In the genomic region with DNA sequence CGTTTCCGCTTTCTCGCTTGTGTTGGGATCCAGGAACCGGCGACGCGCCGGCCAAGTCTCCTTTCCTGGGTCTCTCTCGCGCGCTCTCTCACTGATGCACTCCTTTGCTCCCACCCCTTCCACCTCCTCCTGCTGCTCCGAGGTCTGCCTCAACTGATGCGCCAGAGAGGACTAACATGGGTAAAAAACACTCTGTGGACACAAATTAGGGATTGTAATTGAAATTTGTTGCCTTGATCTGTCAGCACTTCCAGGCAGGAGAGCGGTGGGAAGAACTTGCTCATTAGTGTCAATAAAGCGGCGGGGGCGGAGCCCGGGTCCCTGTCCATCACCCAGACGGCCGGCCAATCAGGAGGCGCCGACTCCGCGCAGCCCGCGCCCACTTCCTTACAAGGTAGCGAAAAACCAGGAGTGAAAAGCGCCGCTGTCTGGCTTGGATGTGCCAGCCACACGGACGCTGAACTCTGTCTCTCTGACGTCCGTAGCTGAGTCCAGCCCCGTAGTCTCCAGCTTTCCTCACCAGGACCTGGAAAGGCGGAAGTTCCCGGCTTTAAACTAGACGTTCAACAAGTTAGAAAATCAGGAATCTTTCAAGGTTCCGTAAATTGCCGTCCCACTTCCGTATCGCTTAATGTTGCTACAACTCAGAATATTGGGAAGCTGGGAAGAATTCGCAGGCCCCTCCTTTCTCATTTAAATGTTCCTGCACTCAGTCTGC, we compare ENCODE assay signal across 8 cellular contexts. TPM values are rescaled to one million over a fixed set of nuclear protein-coding genes. Genes with fewer than 3 reads are reported as not detected.
DNase-seq lines count a peak whose midpoint lies in the region; ATAC-seq and TF ChIP-seq lines count a peak whose summit lies in the region.

A gene (minus strand): TSS at position 267 of the 718 bp plus-strand sequence. CDS start 417 bp downstream, outside the sequence.

- H3K4me3 ChIP-seq in testis: peak within 1 kb of the TSS; percentile 44 to 52

- H3K27ac ChIP-seq in epithelial cell of prostate (no peak within 1 kb of the TSS), testis (peak within 1 kb of the TSS in 1 of 2 donors; percentile 54)

- no peaks in the 10 kb centered on the region for H3K36me3 ChIP-seq in testis (ENCODE audit: low read depth, missing control alignments)

- H3K36me3 Mint-ChIP-seq in activated T-cell treated with anti-CD3 and anti-CD28 coated beads, Interleukin-2, amount 50 U/mL, for 24 hours (ENCODE audit: low read depth): peaks cover 3% of the 10 kb centered on the region
- peaks cover 2% of the 10 kb centered on the region for H3K36me3 Mint-ChIP-seq in memory B cell

- in situ Hi-C loops in SK-MEL-5 (cut with HindIII; ENCODE audit: low pct_unique_long_range_greater_than_20kb, low sequenced_read_pairs): no loop called here

- H3K9me3 Mint-ChIP-seq in activated T-cell treated with anti-CD3 and anti-CD28 coated beads, Interleukin-2, amount 50 U/mL, for 24 hours: peaks cover 5% of the 10 kb centered on the region
- H3K9me3 Mint-ChIP-seq in memory B cell: no peaks in the 10 kb centered on the region

- intact Hi-C loops in testis (cut with DNase I; ENCODE audit: low total_unique reads): no loop called here

- ATAC-seq in memory B cell (ENCODE audit: low read depth): no peak

- peak within 1 kb of the TSS; percentile 68 for H3K27ac Mint-ChIP-seq in activated T-cell treated with anti-CD3 and anti-CD28 coated beads, Interleukin-2, amount 50 U/mL, for 24 hours
- no peak within 1 kb of the TSS for H3K27ac Mint-ChIP-seq in memory B cell

- H3K27me3 ChIP-seq in testis: peaks cover 9% of the 10 kb centered on the region

- TF ChIP-seq POLR2A in testis (IDR thresholded peaks at IDR 0.05): no peak

- no peaks in the 10 kb centered on the region for H3K4me1 ChIP-seq in testis

- H3K4me3 Mint-ChIP-seq in activated T-cell treated with anti-CD3 and anti-CD28 coated beads, Interleukin-2, amount 50 U/mL, for 24 hours: peak within 1 kb of the TSS; percentile 61
- H3K4me3 Mint-ChIP-seq in memory B cell: peak within 1 kb of the TSS; percentile 37

- no peak for TF ChIP-seq CTCF in testis (IDR thresholded peaks at IDR 0.05)

- DNase-seq in activated T-cell treated with anti-CD3 and anti-CD28 coated beads, Interleukin-2, amount 50 U/mL, for 24 hours: peak; percentile 30
- DNase-seq in activated T-cell treated with anti-CD3 and anti-CD28 coated beads for 4 hours (no peak), SK-MEL-5 (ENCODE audit: low read depth, low spot score) (peak; percentile 96), epithelial cell of prostate (ENCODE audit: low read depth, low spot score) (peak; percentile 40), memory B cell (ENCODE audit: low spot score in 2 of 2) (no peak), testis (peak; percentile 95), NCI-H1436 (lab: John Stamatoyannopoulos, UW) (no peak), NCI-H345 (lab: John Stamatoyannopoulos, UW) (no peak)

- 5 to 9% methylated on average over 37 to 42 of the region's 42 CpGs for WGBS in testis, 2 donors

- peaks cover 10% of the 10 kb centered on the region for H3K4me1 Mint-ChIP-seq in activated T-cell treated with anti-CD3 and anti-CD28 coated beads, Interleukin-2, amount 50 U/mL, for 24 hours (ENCODE audit: low read depth)
- peaks cover 3% of the 10 kb centered on the region for H3K4me1 Mint-ChIP-seq in memory B cell

- H3K9me3 ChIP-seq in testis: no peaks in the 10 kb centered on the region

- peaks cover 78% of the 10 kb centered on the region for H3K27me3 Mint-ChIP-seq in activated T-cell treated with anti-CD3 and anti-CD28 coated beads, Interleukin-2, amount 50 U/mL, for 24 hours
- H3K27me3 Mint-ChIP-seq in memory B cell: peaks cover 22% of the 10 kb centered on the region

RNA-seq across cellular contexts. Expression of the gene that starts here (rescaled TPM):
- 10.1 and 13.4 TPM in 2 replicates for total RNA-seq in SK-MEL-5 (2014; rRNA removed; shearing (Covaris generic))
- 13.7 and 19.8 TPM in 2 replicates for polyA plus RNA-seq in SK-MEL-5 (2015; cell fraction: cytosol; rRNA removed)
- polyA plus RNA-seq in SK-MEL-5 (2015; cell fraction: nucleus; rRNA removed): 42.4 and 51.4 TPM in 2 replicates
- total RNA-seq in testis: 1 to 10 TPM; 4.6 to 10.0 TPM
- polyA plus RNA-seq in testis (ENCODE audit: insufficient read depth, low read depth, low replicate concordance): 3.9 TPM

Comparison
In these comparisons a context has a peak if more than half of its experiments do, and no peak if none do; other contexts are left out.
1. DNase-seq: peak in activated T-cell treated with anti-CD3 and anti-CD28 coated beads, Interleukin-2, amount 50 U/mL, for 24 hours (single experiment), SK-MEL-5 (single experiment), epithelial cell of prostate (single experiment) and testis (single experiment); none in activated T-cell treated with anti-CD3 and anti-CD28 coated beads for 4 hours (single experiment), memory B cell (0 of 2), NCI-H1436 (single experiment) and NCI-H345 (single experiment).